In genomic region chrX:41921492-41922124, GRCh38 we compare ENCODE assay signal across 8 cellular contexts. TPM values are rescaled to one million over a fixed set of nuclear protein-coding genes. Genes with fewer than 3 reads are reported as not detected.
A peak's percentile ranks its signal among the peaks of the same experiment; 100 is the strongest.
DNase-seq lines count a peak whose midpoint lies in the region; ATAC-seq, FAIRE-seq and TF ChIP-seq lines count a peak whose summit lies in the region.

No MANE protein-coding gene starts in this region.

- intact Hi-C loops in CD14-positive monocyte (cut with micrococcal nuclease) = no loop called here

- H3K36me3 ChIP-seq in gastroesophageal sphincter (no peaks in the 10 kb centered on the region), small intestine (ENCODE audit: control insufficient read depth in 2 of 2, insufficient read depth in 2 of 2, low read length in 2 of 2) (no peaks in the 10 kb centered on the region)

- H3K27ac ChIP-seq in gastroesophageal sphincter (peak overlapping the region in 3 of 4 donors; percentile 88 to 93 (median 91)), small intestine (ENCODE audit: low read depth in 1 of 2, low read length in 1 of 2) (peak overlapping the region in 1 of 2 donors; percentile 14)

- CTCF ChIA-PET in HEK293T (lab: Yijun Ruan, JAX) = no interaction called here

- POLR2A ChIA-PET in HEK293T (lab: Yijun Ruan, JAX) = no interaction called here

- H3K4me1 ChIP-seq in gastroesophageal sphincter (peaks cover 0 to 24% (median 0%) of the 10 kb centered on the region in 3 donors), small intestine (ENCODE audit: control insufficient read depth in 2 of 2, insufficient read depth in 1 of 2, low read depth in 1 of 2, low read length in 1 of 2) (no peaks in the 10 kb centered on the region)

- H3K27me3 Mint-ChIP-seq in CD14-positive monocyte (ENCODE audit: low read depth in 3 of 3) = peaks cover 5 to 10% (median 6%) of the 10 kb centered on the region in 3 donors
- no peaks in the 10 kb centered on the region for H3K27me3 Mint-ChIP-seq in T-helper 2 cell treated with Interferon-gamma antibody and Interleukin-4, amounts not matched to agents 5 μg/mL and 100 μg/mL, for 36 hours (ENCODE audit: low read depth)

- no peak for DNase-seq in CD14-positive monocyte (ENCODE audit: low spot score)
- DNase-seq in HEK293T (ENCODE audit: extremely low spot score) = no peak
- DNase-seq in T-helper 2 cell treated with Interferon-gamma antibody and Interleukin-4, amounts not matched to agents 5 μg/mL and 100 μg/mL, for 36 hours (ENCODE audit: low spot score) = peak; percentile 10
- peak; percentile 33 for DNase-seq in small intestine
- DNase-seq in amniotic stem cell (lab: John Stamatoyannopoulos, UW) = no peak
- DNase-seq in cerebellum (ENCODE audit: low spot score) = no peak

- H3K27ac Mint-ChIP-seq in CD14-positive monocyte = peak overlapping the region in 6 of 7 donors; percentile 15 to 83 (median 68)
- H3K27ac Mint-ChIP-seq in T-helper 2 cell treated with Interferon-gamma antibody and Interleukin-4, amounts not matched to agents 5 μg/mL and 100 μg/mL, for 36 hours = peak overlapping the region; percentile 91

- WGBS in gastroesophageal sphincter (ENCODE audit: low coverage in 1 of 2), 2 donors = 0 to 31% methylated on average over 3 to 4 of the region's 4 CpGs
- 2 to 30% (median 17%) methylated on average over 4 of the region's 4 CpGs for WGBS in small intestine, 3 donors

- H3K9me3 ChIP-seq in gastroesophageal sphincter (no peaks in the 10 kb centered on the region), small intestine (ENCODE audit: control insufficient read depth, low read depth) (no peaks in the 10 kb centered on the region)

- H3K9me3 Mint-ChIP-seq in CD14-positive monocyte = peaks cover 0 to 9% (median 0%) of the 10 kb centered on the region in 7 donors
- no peaks in the 10 kb centered on the region for H3K9me3 Mint-ChIP-seq in T-helper 2 cell treated with Interferon-gamma antibody and Interleukin-4, amounts not matched to agents 5 μg/mL and 100 μg/mL, for 36 hours

- TF ChIP-seq CTCF in CD14-positive monocyte (IDR thresholded peaks at IDR 0.05) (no peak), gastroesophageal sphincter (IDR thresholded peaks at IDR 0.05) (no peak)

- H3K4me3 Mint-ChIP-seq in CD14-positive monocyte = peak overlapping the region; percentile 89 to 94
- peak overlapping the region; percentile 93 for H3K4me3 Mint-ChIP-seq in T-helper 2 cell treated with Interferon-gamma antibody and Interleukin-4, amounts not matched to agents 5 μg/mL and 100 μg/mL, for 36 hours

- H3K4me3 ChIP-seq in gastroesophageal sphincter (peak overlapping the region; percentile 63 to 66), small intestine (ENCODE audit: low read depth in 1 of 2, low read length in 2 of 2) (peak overlapping the region; percentile 65 to 66)

- ATAC-seq in gastroesophageal sphincter (no peak), GM21717 (IDR thresholded peaks at IDR 0.05; ENCODE audit: unreplicated experiment) (no peak)

- no peak for FAIRE-seq in small intestine (lab: Jason Lieb, UNC)

- H3K27me3 ChIP-seq in gastroesophageal sphincter (no peaks in the 10 kb centered on the region), small intestine (ENCODE audit: control insufficient read depth in 2 of 2, insufficient read depth in 2 of 2, low read length in 2 of 2) (no peaks in the 10 kb centered on the region)

- no peak for TF ChIP-seq EP300 in gastroesophageal sphincter (IDR thresholded peaks at IDR 0.05)

- H3K4me1 Mint-ChIP-seq in CD14-positive monocyte = peaks cover 20% of the 10 kb centered on the region
- peaks cover 35% of the 10 kb centered on the region for H3K4me1 Mint-ChIP-seq in T-helper 2 cell treated with Interferon-gamma antibody and Interleukin-4, amounts not matched to agents 5 μg/mL and 100 μg/mL, for 36 hours (ENCODE audit: low read depth)

- peaks cover 0 to 1% of the 10 kb centered on the region in 2 donors for H3K36me3 Mint-ChIP-seq in CD14-positive monocyte
- peaks cover 5% of the 10 kb centered on the region for H3K36me3 Mint-ChIP-seq in T-helper 2 cell treated with Interferon-gamma antibody and Interleukin-4, amounts not matched to agents 5 μg/mL and 100 μg/mL, for 36 hours (ENCODE audit: low read depth)

- TF ChIP-seq POLR2A in gastroesophageal sphincter (IDR thresholded peaks at IDR 0.05) = no peak

TF ChIP-seq in HEK293T, 16 proteins besides CTCF, POLR2A, EP300 and RAD21:
- TF ChIP-seq TARDBP (IDR thresholded peaks at IDR 0.05) = no peak
- TF ChIP-seq LEF1 (IDR thresholded peaks at IDR 0.05; ENCODE audit: borderline replicate concordance) = no peak
- TF ChIP-seq ZNF384 (IDR thresholded peaks at IDR 0.05) = peak; percentile 75
- TF ChIP-seq PKNOX1 (IDR thresholded peaks at IDR 0.05) = no peak

RNA-seq across cellular contexts. Expression of gene CASK, which starts 1.7 kb away (rescaled TPM):
- polyA plus RNA-seq in CD14-positive monocyte (1 to 10 TPM in 1 of 2 donors, under 1 TPM in 1; 0.48 to 2.5 TPM), small intestine (10 to 100 TPM; 16.5 to 30.8 (median 19.5) TPM)
- total RNA-seq in gastroesophageal sphincter (10 to 100 TPM; 22.6 to 55.0 (median 30.5) TPM), cerebellum (108 TPM)

Comparison
In these comparisons a context has a peak if more than half of its experiments do, and no peak if none do; other contexts are left out.
1. DNase-seq: peak in T-helper 2 cell treated with Interferon-gamma antibody and Interleukin-4, amounts not matched to agents 5 μg/mL and 100 μg/mL, for 36 hours (single experiment) and small intestine (single experiment); none in CD14-positive monocyte (single experiment), HEK293T (single experiment), amniotic stem cell (single experiment) and cerebellum (single experiment).